15 cellular contexts compared by ENCODE assay signal in the genomic region with DNA sequence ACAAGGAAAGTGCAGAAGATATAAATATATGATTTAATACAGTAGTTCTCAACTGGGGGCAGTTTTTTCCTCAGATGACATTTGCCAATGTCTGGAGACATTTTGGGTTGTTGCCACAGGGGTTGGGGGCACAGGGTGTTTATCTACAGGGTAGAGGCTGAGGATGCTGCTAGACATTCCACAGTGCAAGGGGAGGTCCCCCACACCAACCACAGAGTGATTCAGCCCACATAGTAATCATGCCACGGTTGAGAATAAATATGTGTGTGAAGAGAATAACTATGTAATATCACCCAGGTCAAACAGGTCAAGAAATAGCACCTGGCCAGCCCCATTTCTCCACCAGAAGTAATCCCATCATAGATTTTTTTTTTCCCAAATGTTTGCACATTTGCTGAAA. TPM values are rescaled to one million over a fixed set of nuclear protein-coding genes. Genes with fewer than 3 reads are reported as not detected.
DNase-seq lines count a peak whose midpoint lies in the region; ATAC-seq and TF ChIP-seq lines count a peak whose summit lies in the region.
"Had no signal": no experiment of that assay in that cellular context is flagged by ENCODE, and none has a peak within 500 bp of the region (broad histone marks: within the 10 kb centered on the region; RNA-seq: fewer than 3 reads in every experiment).

No MANE protein-coding gene starts in this region.

- no TSS peak for BruUV-seq in mammary epithelial cell (replicated peaks; lab: Mats Ljungman, UMichigan)

- H3K36me3 Mint-ChIP-seq in CD8-positive, alpha-beta T cell = no peaks in the 10 kb centered on the region

- no peaks in the 10 kb centered on the region for H3K9me3 ChIP-seq in mammary epithelial cell (replicated peaks; ENCODE audit: insufficient read depth, low read length)
- no peaks in the 10 kb centered on the region for H3K9me3 ChIP-seq in breast epithelium
- H3K9me3 ChIP-seq in SJCRH30 (replicated peaks) = no peaks in the 10 kb centered on the region
- H3K9me3 ChIP-seq in CD8-positive, alpha-beta T cell (ENCODE audit: low read length) = no peaks in the 10 kb centered on the region
- H3K9me3 ChIP-seq: ascending aorta, right atrium auricular region, tibial artery had no signal

- peaks cover 10% of the 10 kb centered on the region for H3K4me1 Mint-ChIP-seq in stimulated activated naive CD8-positive, alpha-beta T cell treated with anti-CD3 and anti-CD28 coated beads, Interleukin-15, amount 100 ng/mL, for 72 hours
- peaks cover 9% of the 10 kb centered on the region for H3K4me1 Mint-ChIP-seq in CD8-positive, alpha-beta T cell (ENCODE audit: low read depth)

- ATAC-seq in foreskin keratinocyte (peak; percentile 38), GM18511 (IDR thresholded peaks at IDR 0.05; ENCODE audit: unreplicated experiment) (no peak)
- peak; percentile 66 for ATAC-seq in stimulated activated naive CD8-positive, alpha-beta T cell treated with anti-CD3 and anti-CD28 coated beads, Interleukin-15, amount 100 ng/mL, for 72 hours
- ATAC-seq in CD8-positive, alpha-beta T cell = no peak

- no peak overlapping the region for H3K27ac Mint-ChIP-seq in stimulated activated naive CD8-positive, alpha-beta T cell treated with anti-CD3 and anti-CD28 coated beads, Interleukin-15, amount 100 ng/mL, for 72 hours
- no peak overlapping the region for H3K27ac Mint-ChIP-seq in CD8-positive, alpha-beta T cell
- H3K27ac Mint-ChIP-seq: activated CD4-positive, alpha-beta memory T cell treated with anti-CD3 and anti-CD28 coated beads, Interleukin-2, amount 10 ng/mL, durations not matched to agents 7 days and 5 days; nephron progenitor cell had no signal

- H3K27me3 Mint-ChIP-seq in stimulated activated naive CD8-positive, alpha-beta T cell treated with anti-CD3 and anti-CD28 coated beads, Interleukin-15, amount 100 ng/mL, for 72 hours = peaks cover 62% of the 10 kb centered on the region
- H3K27me3 Mint-ChIP-seq in CD8-positive, alpha-beta T cell (ENCODE audit: low read depth) = peaks cover 34% of the 10 kb centered on the region

- no peaks in the 10 kb centered on the region for H3K9me3 Mint-ChIP-seq in stimulated activated naive CD8-positive, alpha-beta T cell treated with anti-CD3 and anti-CD28 coated beads, Interleukin-15, amount 100 ng/mL, for 72 hours
- no peaks in the 10 kb centered on the region for H3K9me3 Mint-ChIP-seq in CD8-positive, alpha-beta T cell
- H3K9me3 Mint-ChIP-seq: activated CD4-positive, alpha-beta memory T cell treated with anti-CD3 and anti-CD28 coated beads, Interleukin-2, amount 10 ng/mL, durations not matched to agents 7 days and 5 days; nephron progenitor cell had no signal

- no peaks in the 10 kb centered on the region for H3K27me3 ChIP-seq in mammary epithelial cell (ENCODE audit: insufficient read depth, low read length)
- peaks cover 0 to under 1% of the 10 kb centered on the region in 2 donors for H3K27me3 ChIP-seq in breast epithelium
- no peaks in the 10 kb centered on the region for H3K27me3 ChIP-seq in SJCRH30
- H3K27me3 ChIP-seq in foreskin keratinocyte = peaks cover 43% of the 10 kb centered on the region
- H3K27me3 ChIP-seq in CD8-positive, alpha-beta T cell (ENCODE audit: insufficient read depth, low read length) = no peaks in the 10 kb centered on the region
- H3K27me3 ChIP-seq: ascending aorta, right atrium auricular region, tibial artery had no signal

- H3K4me1 ChIP-seq in mammary epithelial cell (ENCODE audit: insufficient read depth, low read length) (peaks cover 11% of the 10 kb centered on the region), breast epithelium (no peaks in the 10 kb centered on the region), SJCRH30 (peaks cover 52% of the 10 kb centered on the region), foreskin keratinocyte (no peaks in the 10 kb centered on the region)
- H3K4me1 ChIP-seq in CD8-positive, alpha-beta T cell (ENCODE audit: insufficient read depth, low read length) = no peaks in the 10 kb centered on the region

- H2AFZ ChIP-seq in mammary epithelial cell (ENCODE audit: low read depth, low read length) = no peak overlapping the region

- TF ChIP-seq CTCF in mammary epithelial cell (conservative IDR thresholded peaks at IDR 0.05 in 1 of 2, IDR thresholded peaks at IDR 0.05 in 1 of 2; ENCODE audit: extremely low read depth in 1 of 2, insufficient read depth in 1 of 2, low read depth in 1 of 2, low read length in 2 of 2) (no peak), breast epithelium (IDR thresholded peaks at IDR 0.05) (no peak), foreskin keratinocyte (conservative IDR thresholded peaks at IDR 0.05) (no peak)
- TF ChIP-seq CTCF in CD8-positive, alpha-beta T cell (IDR thresholded peaks at IDR 0.05) = no peak

- CTCF ChIA-PET in mammary epithelial cell (lab: Charles Lee; ENCODE audit: low non-redundant PET) = no interaction called here
- CTCF ChIA-PET in CD8-positive, alpha-beta T cell (lab: Charles Lee) = no interaction called here

- H4K20me1 ChIP-seq in mammary epithelial cell (ENCODE audit: insufficient read depth, low read length) = no peaks in the 10 kb centered on the region

- H3K4me3 ChIP-seq in mammary epithelial cell (replicated peaks in 1 of 3; ENCODE audit: insufficient read depth in 1 of 3, low read depth in 2 of 3, low read length in 3 of 3) (no peak overlapping the region), breast epithelium (no peak overlapping the region), SJCRH30 (no peak overlapping the region)
- no peak overlapping the region for H3K4me3 ChIP-seq in CD8-positive, alpha-beta T cell (ENCODE audit: low read depth, low read length)
- H3K4me3 ChIP-seq: ascending aorta, right atrium auricular region, SK-N-MC, tibial artery had no signal

- no peaks in the 10 kb centered on the region for H3K79me2 ChIP-seq in mammary epithelial cell (ENCODE audit: insufficient read depth, low read length)

- in situ Hi-C loops in mammary epithelial cell (cut with MboI; ENCODE audit: low sequenced_read_pairs in 2 of 2) = no loop called here

- no peak overlapping the region for H3K27ac ChIP-seq in mammary epithelial cell (ENCODE audit: insufficient read depth, low read depth, low read length)
- no peak overlapping the region for H3K27ac ChIP-seq in breast epithelium
- H3K27ac ChIP-seq in SJCRH30 = peak overlapping the region; percentile 54
- no peak overlapping the region for H3K27ac ChIP-seq in foreskin keratinocyte
- no peak overlapping the region for H3K27ac ChIP-seq in CD8-positive, alpha-beta T cell (ENCODE audit: low read depth, low read length)
- H3K27ac ChIP-seq: ascending aorta, right atrium auricular region, SK-N-MC, tibial artery had no signal

- intact Hi-C loops in mammary epithelial cell (cut with micrococcal nuclease) (no loop called here), breast epithelium (cut with DNase I; ENCODE audit: low total_unique reads) (no loop called here)
- intact Hi-C loops in CD8-positive, alpha-beta T cell (cut with DNase I, micrococcal nuclease) = no loop called here

- WGBS in mammary epithelial cell (ENCODE audit: low coverage, missing lambda C conversion rate) = 0% methylated on average over 1 of the region's 1 CpG

- peak; percentile 37 for DNase-seq in mammary epithelial cell
- no peak for DNase-seq in breast epithelium (ENCODE audit: low spot score in 2 of 2)
- DNase-seq in SJCRH30 = peak; percentile 66 to 80
- peak in 1 of 2 donors; percentile 57 for DNase-seq in foreskin keratinocyte
- DNase-seq in stimulated activated naive CD8-positive, alpha-beta T cell treated with anti-CD3 and anti-CD28 coated beads, Interleukin-15, amount 100 ng/mL, for 72 hours = no peak
- DNase-seq in CD8-positive, alpha-beta T cell = no peak
- no peak for DNase-seq in middle frontal gyrus (ENCODE audit: extremely low spot score, low spot score)
- DNase-seq: activated CD4-positive, alpha-beta memory T cell treated with anti-CD3 and anti-CD28 coated beads, Interleukin-2, amount 10 ng/mL, durations not matched to agents 7 days and 5 days; NCI-H1092 treated with DMSO at 0.1 percent for 48 hours; nephron progenitor cell; tibial artery had no signal

- no peak overlapping the region for H3K9ac ChIP-seq in mammary epithelial cell (ENCODE audit: insufficient read depth, low read length)

- H3K36me3 ChIP-seq in mammary epithelial cell (ENCODE audit: insufficient read depth, low read length) = no peaks in the 10 kb centered on the region
- no peaks in the 10 kb centered on the region for H3K36me3 ChIP-seq in breast epithelium
- H3K36me3 ChIP-seq in SJCRH30 = peaks cover 8% of the 10 kb centered on the region
- no peaks in the 10 kb centered on the region for H3K36me3 ChIP-seq in CD8-positive, alpha-beta T cell (ENCODE audit: insufficient read depth, low read length)
- H3K36me3 ChIP-seq: ascending aorta, right atrium auricular region, tibial artery had no signal

- dilution Hi-C loops in mammary epithelial cell (cut with HindIII; ENCODE audit: low sequenced_read_pairs) = no loop called here

- POLR2A ChIA-PET in CD8-positive, alpha-beta T cell (lab: Charles Lee) = no interaction called here

- H3K4me2 ChIP-seq in mammary epithelial cell (ENCODE audit: insufficient read depth, low read depth, low read length) = no peak overlapping the region

- no peak overlapping the region for H3K4me3 Mint-ChIP-seq in stimulated activated naive CD8-positive, alpha-beta T cell treated with anti-CD3 and anti-CD28 coated beads, Interleukin-15, amount 100 ng/mL, for 72 hours
- H3K4me3 Mint-ChIP-seq in CD8-positive, alpha-beta T cell = no peak overlapping the region
- H3K4me3 Mint-ChIP-seq: activated CD4-positive, alpha-beta memory T cell treated with anti-CD3 and anti-CD28 coated beads, Interleukin-2, amount 10 ng/mL, durations not matched to agents 7 days and 5 days; nephron progenitor cell had no signal

- TF ChIP-seq POLR2A in breast epithelium (IDR thresholded peaks at IDR 0.05) = no peak

RNA-seq across cellular contexts. Expression of a gene that starts 17.9 kb away (rescaled TPM):
- total RNA-seq in mammary epithelial cell (10 to 100 TPM; 18.3 to 46.5 TPM), breast epithelium (10 to 100 TPM in 1 of 3 donors, 1 to 10 TPM in 2; 3.0 to 15.7 (median 4.8) TPM), foreskin keratinocyte (0.56 and 0.82 TPM in 2 replicates)
- polyA plus RNA-seq in mammary epithelial cell (3.4 TPM), foreskin keratinocyte (0.52 and 0.57 TPM in 2 replicates)
- 40.9 TPM for polyA minus RNA-seq in mammary epithelial cell
- total RNA-seq in SJCRH30 (2014; rRNA removed; shearing (Covaris generic)) = 13.9 and 15.2 TPM in 2 replicates
- 1 to 10 TPM; 4.6 to 6.2 TPM for total RNA-seq in CD8-positive, alpha-beta T cell
- total RNA-seq: activated CD4-positive, alpha-beta memory T cell treated with anti-CD3 and anti-CD28 coated beads, Interleukin-2, amount 10 ng/mL, durations not matched to agents 7 days and 5 days had no signal

Comparison
In these comparisons a context has a peak if more than half of its experiments do, and no peak if none do; other contexts are left out.
1. DNase-seq: peak in mammary epithelial cell (single experiment) and SJCRH30 (2 of 2); none in breast epithelium (0 of 2), stimulated activated naive CD8-positive, alpha-beta T cell treated with anti-CD3 and anti-CD28 coated beads, Interleukin-15, amount 100 ng/mL, for 72 hours (0 of 2), CD8-positive, alpha-beta T cell (0 of 7) and middle frontal gyrus (single experiment).
2. ATAC-seq: peak in foreskin keratinocyte (single experiment) and stimulated activated naive CD8-positive, alpha-beta T cell treated with anti-CD3 and anti-CD28 coated beads, Interleukin-15, amount 100 ng/mL, for 72 hours (single experiment); none in GM18511 (single experiment) and CD8-positive, alpha-beta T cell (single experiment).